ENCODE assay signal across 1 cellular context in the genomic region with DNA sequence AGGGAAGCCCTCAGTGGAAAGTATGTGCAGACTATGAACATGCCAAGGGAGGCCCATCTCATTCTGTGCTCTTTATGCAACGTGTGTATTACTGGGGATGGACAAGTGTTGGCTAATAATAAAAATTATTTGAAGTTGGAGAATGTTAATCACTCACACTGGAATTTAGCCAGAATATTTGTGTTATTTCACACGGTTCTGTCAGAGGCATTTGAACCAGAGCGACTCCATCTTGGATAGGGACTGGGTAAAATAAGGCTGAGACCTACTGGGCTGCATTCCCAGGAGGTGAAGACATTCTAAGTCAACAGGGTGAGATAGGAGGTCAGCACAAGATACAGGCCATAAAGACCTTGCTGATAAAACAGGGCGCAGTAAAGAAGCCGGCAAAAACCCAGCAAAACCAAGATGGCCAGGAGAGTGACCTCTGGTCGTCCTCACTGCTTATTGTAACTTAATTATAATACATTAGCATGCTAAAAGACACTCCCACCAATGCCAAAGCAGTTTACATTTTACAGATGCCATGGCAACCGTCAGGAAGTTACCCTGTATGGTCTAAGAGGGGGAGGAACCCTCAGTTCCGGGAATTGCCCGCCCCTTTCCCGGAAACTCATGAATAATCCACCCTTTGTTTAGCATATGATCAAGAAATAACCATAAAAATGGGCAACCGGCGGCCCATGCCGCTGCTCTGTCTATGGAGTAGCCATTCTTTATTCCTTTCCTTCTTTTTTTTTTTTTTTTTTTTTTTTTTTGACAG.
A peak's percentile ranks its signal among the peaks of the same experiment; 100 is the strongest.
TF ChIP-seq lines count a peak whose summit lies in the region.

No MANE protein-coding gene starts in this region.

TF ChIP-seq in K562, 482 proteins besides CTCF, POLR2A, EP300 and RAD21 (continued from another document and continues in another):
- TF ChIP-seq, protein P1, sequence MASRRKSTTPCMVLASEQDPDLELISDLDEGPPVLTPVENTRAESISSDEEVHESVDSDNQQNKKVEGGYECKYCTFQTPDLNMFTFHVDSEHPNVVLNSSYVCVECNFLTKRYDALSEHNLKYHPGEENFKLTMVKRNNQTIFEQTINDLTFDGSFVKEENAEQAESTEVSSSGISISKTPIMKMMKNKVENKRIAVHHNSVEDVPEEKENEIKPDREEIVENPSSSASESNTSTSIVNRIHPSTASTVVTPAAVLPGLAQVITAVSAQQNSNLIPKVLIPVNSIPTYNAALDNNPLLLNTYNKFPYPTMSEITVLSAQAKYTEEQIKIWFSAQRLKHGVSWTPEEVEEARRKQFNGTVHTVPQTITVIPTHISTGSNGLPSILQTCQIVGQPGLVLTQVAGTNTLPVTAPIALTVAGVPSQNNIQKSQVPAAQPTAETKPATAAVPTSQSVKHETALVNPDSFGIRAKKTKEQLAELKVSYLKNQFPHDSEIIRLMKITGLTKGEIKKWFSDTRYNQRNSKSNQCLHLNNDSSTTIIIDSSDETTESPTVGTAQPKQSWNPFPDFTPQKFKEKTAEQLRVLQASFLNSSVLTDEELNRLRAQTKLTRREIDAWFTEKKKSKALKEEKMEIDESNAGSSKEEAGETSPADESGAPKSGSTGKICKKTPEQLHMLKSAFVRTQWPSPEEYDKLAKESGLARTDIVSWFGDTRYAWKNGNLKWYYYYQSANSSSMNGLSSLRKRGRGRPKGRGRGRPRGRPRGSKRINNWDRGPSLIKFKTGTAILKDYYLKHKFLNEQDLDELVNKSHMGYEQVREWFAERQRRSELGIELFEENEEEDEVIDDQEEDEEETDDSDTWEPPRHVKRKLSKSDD (conservative IDR thresholded peaks at IDR 0.05; ENCODE audit: low read length): no peak
- TF ChIP-seq FOXJ2 (tag; IDR thresholded peaks at IDR 0.05) (peak; percentile 99), PHF21A (IDR thresholded peaks at IDR 0.05; ENCODE audit: borderline replicate concordance, low read depth) (no peak), GTF2E2 (tag; IDR thresholded peaks at IDR 0.05) (peak; percentile 98), MECOM (CRISPR knock-in tag; IDR thresholded peaks at IDR 0.05) (peak; percentile 100), ETV6 (IDR thresholded peaks at IDR 0.05; ENCODE audit: borderline replicate concordance in 1 of 2, low read depth in 2 of 2, low read length in 1 of 2) (no peak), ETV6 (CRISPR knock-in tag; IDR thresholded peaks at IDR 0.05; ENCODE audit: borderline replicate concordance) (no peak), GTF2A2 (tag; IDR thresholded peaks at IDR 0.05) (peak; percentile 100), PHF8 (IDR thresholded peaks at IDR 0.05; ENCODE audit: borderline replicate concordance, low read length) (no peak), SMC3 (conservative IDR thresholded peaks at IDR 0.05; ENCODE audit: insufficient read depth, low read depth, low read length) (no peak), KDM4B (IDR thresholded peaks at IDR 0.05; ENCODE audit: borderline replicate concordance in 2 of 2, low read depth in 1 of 2) (no peak), C11orf30 (IDR thresholded peaks at IDR 0.05; ENCODE audit: low read depth) (no peak), RFX1 (IDR thresholded peaks at IDR 0.05) (peak; percentile 98), BRD4 (IDR thresholded peaks at IDR 0.05) (no peak), TOE1 (IDR thresholded peaks at IDR 0.05; ENCODE audit: borderline replicate concordance) (no peak), TOE1 (CRISPR knock-in tag; IDR thresholded peaks at IDR 0.05; ENCODE audit: borderline replicate concordance, low read depth) (no peak), SRSF1 (IDR thresholded peaks at IDR 0.05; ENCODE audit: low read depth, low read length) (no peak), TCF7 (IDR thresholded peaks at IDR 0.05; ENCODE audit: borderline replicate concordance) (no peak), HCFC1 (IDR thresholded peaks at IDR 0.05; ENCODE audit: low read depth, low read length) (no peak), CBX3 (IDR thresholded peaks at IDR 0.05; ENCODE audit: borderline replicate concordance in 1 of 2, low read length in 2 of 2) (no peak), RCOR1 (IDR thresholded peaks at IDR 0.05; ENCODE audit: borderline replicate concordance in 1 of 2, low read depth in 2 of 2, low read length in 2 of 2) (no peak), ZNF408 (CRISPR knock-in tag; IDR thresholded peaks at IDR 0.05; ENCODE audit: low read depth) (no peak), ZNF586 (CRISPR knock-in tag; conservative IDR thresholded peaks at IDR 0.05) (peak; percentile 99), HMGN3 (IDR thresholded peaks at IDR 0.05; ENCODE audit: borderline replicate concordance, extremely low read depth, insufficient read length, low read depth, low read length) (no peak), LEF1 (IDR thresholded peaks at IDR 0.05) (peak; percentile 17; the same call in 1 of the 2 replicates), GABPB1 (CRISPR knock-in tag; IDR thresholded peaks at IDR 0.05) (no peak), ZNF212 (CRISPR knock-in tag; IDR thresholded peaks at IDR 0.05) (peak; percentile 98), ARID1B (IDR thresholded peaks at IDR 0.05) (no peak), ZNF707 (CRISPR knock-in tag; conservative IDR thresholded peaks at IDR 0.05) (peak; percentile 95), RFX7 (CRISPR knock-in tag; IDR thresholded peaks at IDR 0.05) (peak; percentile 98)
- TF ChIP-seq, protein P2, sequence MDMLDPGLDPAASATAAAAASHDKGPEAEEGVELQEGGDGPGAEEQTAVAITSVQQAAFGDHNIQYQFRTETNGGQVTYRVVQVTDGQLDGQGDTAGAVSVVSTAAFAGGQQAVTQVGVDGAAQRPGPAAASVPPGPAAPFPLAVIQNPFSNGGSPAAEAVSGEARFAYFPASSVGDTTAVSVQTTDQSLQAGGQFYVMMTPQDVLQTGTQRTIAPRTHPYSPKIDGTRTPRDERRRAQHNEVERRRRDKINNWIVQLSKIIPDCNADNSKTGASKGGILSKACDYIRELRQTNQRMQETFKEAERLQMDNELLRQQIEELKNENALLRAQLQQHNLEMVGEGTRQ (CRISPR knock-in tag; IDR thresholded peaks at IDR 0.05): no peak
- TF ChIP-seq, protein P3, sequence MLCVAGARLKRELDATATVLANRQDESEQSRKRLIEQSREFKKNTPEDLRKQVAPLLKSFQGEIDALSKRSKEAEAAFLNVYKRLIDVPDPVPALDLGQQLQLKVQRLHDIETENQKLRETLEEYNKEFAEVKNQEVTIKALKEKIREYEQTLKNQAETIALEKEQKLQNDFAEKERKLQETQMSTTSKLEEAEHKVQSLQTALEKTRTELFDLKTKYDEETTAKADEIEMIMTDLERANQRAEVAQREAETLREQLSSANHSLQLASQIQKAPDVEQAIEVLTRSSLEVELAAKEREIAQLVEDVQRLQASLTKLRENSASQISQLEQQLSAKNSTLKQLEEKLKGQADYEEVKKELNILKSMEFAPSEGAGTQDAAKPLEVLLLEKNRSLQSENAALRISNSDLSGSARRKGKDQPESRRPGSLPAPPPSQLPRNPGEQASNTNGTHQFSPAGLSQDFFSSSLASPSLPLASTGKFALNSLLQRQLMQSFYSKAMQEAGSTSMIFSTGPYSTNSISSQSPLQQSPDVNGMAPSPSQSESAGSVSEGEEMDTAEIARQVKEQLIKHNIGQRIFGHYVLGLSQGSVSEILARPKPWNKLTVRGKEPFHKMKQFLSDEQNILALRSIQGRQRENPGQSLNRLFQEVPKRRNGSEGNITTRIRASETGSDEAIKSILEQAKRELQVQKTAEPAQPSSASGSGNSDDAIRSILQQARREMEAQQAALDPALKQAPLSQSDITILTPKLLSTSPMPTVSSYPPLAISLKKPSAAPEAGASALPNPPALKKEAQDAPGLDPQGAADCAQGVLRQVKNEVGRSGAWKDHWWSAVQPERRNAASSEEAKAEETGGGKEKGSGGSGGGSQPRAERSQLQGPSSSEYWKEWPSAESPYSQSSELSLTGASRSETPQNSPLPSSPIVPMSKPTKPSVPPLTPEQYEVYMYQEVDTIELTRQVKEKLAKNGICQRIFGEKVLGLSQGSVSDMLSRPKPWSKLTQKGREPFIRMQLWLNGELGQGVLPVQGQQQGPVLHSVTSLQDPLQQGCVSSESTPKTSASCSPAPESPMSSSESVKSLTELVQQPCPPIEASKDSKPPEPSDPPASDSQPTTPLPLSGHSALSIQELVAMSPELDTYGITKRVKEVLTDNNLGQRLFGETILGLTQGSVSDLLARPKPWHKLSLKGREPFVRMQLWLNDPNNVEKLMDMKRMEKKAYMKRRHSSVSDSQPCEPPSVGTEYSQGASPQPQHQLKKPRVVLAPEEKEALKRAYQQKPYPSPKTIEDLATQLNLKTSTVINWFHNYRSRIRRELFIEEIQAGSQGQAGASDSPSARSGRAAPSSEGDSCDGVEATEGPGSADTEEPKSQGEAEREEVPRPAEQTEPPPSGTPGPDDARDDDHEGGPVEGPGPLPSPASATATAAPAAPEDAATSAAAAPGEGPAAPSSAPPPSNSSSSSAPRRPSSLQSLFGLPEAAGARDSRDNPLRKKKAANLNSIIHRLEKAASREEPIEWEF (CRISPR knock-in tag; IDR thresholded peaks at IDR 0.05): peak; percentile 100
- TF ChIP-seq, protein P4, sequence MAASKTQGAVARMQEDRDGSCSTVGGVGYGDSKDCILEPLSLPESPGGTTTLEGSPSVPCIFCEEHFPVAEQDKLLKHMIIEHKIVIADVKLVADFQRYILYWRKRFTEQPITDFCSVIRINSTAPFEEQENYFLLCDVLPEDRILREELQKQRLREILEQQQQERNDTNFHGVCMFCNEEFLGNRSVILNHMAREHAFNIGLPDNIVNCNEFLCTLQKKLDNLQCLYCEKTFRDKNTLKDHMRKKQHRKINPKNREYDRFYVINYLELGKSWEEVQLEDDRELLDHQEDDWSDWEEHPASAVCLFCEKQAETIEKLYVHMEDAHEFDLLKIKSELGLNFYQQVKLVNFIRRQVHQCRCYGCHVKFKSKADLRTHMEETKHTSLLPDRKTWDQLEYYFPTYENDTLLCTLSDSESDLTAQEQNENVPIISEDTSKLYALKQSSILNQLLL (CRISPR knock-in tag; IDR thresholded peaks at IDR 0.05; ENCODE audit: borderline replicate concordance): no peak
- TF ChIP-seq, protein P5, sequence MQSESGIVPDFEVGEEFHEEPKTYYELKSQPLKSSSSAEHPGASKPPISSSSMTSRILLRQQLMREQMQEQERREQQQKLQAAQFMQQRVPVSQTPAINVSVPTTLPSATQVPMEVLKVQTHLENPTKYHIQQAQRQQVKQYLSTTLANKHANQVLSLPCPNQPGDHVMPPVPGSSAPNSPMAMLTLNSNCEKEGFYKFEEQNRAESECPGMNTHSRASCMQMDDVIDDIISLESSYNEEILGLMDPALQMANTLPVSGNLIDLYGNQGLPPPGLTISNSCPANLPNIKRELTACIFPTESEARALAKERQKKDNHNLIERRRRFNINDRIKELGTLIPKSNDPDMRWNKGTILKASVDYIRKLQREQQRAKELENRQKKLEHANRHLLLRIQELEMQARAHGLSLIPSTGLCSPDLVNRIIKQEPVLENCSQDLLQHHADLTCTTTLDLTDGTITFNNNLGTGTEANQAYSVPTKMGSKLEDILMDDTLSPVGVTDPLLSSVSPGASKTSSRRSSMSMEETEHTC (IDR thresholded peaks at IDR 0.05): no peak
- TF ChIP-seq, protein P6, sequence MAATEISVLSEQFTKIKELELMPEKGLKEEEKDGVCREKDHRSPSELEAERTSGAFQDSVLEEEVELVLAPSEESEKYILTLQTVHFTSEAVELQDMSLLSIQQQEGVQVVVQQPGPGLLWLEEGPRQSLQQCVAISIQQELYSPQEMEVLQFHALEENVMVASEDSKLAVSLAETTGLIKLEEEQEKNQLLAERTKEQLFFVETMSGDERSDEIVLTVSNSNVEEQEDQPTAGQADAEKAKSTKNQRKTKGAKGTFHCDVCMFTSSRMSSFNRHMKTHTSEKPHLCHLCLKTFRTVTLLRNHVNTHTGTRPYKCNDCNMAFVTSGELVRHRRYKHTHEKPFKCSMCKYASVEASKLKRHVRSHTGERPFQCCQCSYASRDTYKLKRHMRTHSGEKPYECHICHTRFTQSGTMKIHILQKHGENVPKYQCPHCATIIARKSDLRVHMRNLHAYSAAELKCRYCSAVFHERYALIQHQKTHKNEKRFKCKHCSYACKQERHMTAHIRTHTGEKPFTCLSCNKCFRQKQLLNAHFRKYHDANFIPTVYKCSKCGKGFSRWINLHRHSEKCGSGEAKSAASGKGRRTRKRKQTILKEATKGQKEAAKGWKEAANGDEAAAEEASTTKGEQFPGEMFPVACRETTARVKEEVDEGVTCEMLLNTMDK (IDR thresholded peaks at IDR 0.05; ENCODE audit: borderline replicate concordance, insufficient read depth, low read depth, low read length, poor library complexity, severe bottlenecking): no peak
- TF ChIP-seq, protein P7, sequence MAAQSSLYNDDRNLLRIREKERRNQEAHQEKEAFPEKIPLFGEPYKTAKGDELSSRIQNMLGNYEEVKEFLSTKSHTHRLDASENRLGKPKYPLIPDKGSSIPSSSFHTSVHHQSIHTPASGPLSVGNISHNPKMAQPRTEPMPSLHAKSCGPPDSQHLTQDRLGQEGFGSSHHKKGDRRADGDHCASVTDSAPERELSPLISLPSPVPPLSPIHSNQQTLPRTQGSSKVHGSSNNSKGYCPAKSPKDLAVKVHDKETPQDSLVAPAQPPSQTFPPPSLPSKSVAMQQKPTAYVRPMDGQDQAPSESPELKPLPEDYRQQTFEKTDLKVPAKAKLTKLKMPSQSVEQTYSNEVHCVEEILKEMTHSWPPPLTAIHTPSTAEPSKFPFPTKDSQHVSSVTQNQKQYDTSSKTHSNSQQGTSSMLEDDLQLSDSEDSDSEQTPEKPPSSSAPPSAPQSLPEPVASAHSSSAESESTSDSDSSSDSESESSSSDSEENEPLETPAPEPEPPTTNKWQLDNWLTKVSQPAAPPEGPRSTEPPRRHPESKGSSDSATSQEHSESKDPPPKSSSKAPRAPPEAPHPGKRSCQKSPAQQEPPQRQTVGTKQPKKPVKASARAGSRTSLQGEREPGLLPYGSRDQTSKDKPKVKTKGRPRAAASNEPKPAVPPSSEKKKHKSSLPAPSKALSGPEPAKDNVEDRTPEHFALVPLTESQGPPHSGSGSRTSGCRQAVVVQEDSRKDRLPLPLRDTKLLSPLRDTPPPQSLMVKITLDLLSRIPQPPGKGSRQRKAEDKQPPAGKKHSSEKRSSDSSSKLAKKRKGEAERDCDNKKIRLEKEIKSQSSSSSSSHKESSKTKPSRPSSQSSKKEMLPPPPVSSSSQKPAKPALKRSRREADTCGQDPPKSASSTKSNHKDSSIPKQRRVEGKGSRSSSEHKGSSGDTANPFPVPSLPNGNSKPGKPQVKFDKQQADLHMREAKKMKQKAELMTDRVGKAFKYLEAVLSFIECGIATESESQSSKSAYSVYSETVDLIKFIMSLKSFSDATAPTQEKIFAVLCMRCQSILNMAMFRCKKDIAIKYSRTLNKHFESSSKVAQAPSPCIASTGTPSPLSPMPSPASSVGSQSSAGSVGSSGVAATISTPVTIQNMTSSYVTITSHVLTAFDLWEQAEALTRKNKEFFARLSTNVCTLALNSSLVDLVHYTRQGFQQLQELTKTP (IDR thresholded peaks at IDR 0.05; ENCODE audit: low read depth in 1 of 2, partially characterized antibody in 2 of 2): peak in 1 of 2 experiments; percentile 66
- TF ChIP-seq, protein P8, sequence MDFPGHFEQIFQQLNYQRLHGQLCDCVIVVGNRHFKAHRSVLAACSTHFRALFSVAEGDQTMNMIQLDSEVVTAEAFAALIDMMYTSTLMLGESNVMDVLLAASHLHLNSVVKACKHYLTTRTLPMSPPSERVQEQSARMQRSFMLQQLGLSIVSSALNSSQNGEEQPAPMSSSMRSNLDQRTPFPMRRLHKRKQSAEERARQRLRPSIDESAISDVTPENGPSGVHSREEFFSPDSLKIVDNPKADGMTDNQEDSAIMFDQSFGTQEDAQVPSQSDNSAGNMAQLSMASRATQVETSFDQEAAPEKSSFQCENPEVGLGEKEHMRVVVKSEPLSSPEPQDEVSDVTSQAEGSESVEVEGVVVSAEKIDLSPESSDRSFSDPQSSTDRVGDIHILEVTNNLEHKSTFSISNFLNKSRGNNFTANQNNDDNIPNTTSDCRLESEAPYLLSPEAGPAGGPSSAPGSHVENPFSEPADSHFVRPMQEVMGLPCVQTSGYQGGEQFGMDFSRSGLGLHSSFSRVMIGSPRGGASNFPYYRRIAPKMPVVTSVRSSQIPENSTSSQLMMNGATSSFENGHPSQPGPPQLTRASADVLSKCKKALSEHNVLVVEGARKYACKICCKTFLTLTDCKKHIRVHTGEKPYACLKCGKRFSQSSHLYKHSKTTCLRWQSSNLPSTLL (IDR thresholded peaks at IDR 0.05): no peak
